In the genomic region with DNA sequence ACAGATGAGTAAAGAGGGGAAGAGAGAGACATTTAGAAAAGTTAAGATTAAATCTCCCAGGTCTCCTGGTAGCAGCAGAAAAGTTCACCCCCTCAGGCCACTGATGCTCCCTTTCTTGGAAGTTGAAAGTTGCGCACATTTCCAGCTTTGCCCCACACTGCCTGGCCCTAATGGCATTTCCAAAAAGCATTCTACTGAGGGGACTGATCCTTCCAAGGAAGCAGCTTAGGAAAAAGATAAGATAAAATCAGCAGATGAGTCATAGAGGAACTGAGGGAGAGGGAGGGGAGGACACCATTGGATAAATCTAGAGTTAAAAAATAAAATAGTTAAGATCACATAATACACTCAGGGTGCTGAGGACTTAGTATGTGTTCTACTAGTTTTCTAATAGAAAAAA, we compare ENCODE assay signal across 19 cellular contexts.
"Had no signal": no experiment of that assay in that cellular context is flagged by ENCODE, and none has a peak within 500 bp of the region (broad histone marks: within the 10 kb centered on the region; RNA-seq: fewer than 3 reads in every experiment).

No MANE protein-coding gene starts in this region.

- ATAC-seq: activated CD8-positive, alpha-beta memory T cell treated with anti-CD3 and anti-CD28 coated beads, Interleukin-2, amount 10 ng/mL, durations not matched to agents 7 days and 5 days; activated T-cell treated with anti-CD3 and anti-CD28 coated beads, Interleukin-2, amount 50 U/mL, for 4 hours; mucosa of descending colon; naive thymus-derived CD4-positive, alpha-beta T cell; stimulated activated effector memory CD8-positive, alpha-beta T cell treated with anti-CD3 and anti-CD28 coated beads, Interleukin-12 subunit alpha, Interleukin-12 subunit beta, amount 100 ng/mL, for 72 hours; T-cell had no signal

- H3K4me1 Mint-ChIP-seq: activated CD8-positive, alpha-beta memory T cell treated with anti-CD3 and anti-CD28 coated beads, Interleukin-2, amount 10 ng/mL, durations not matched to agents 7 days and 5 days; activated naive CD8-positive, alpha-beta T cell treated with anti-CD3 and anti-CD28 coated beads for 36 hours; central memory CD8-positive, alpha-beta T cell; stimulated activated effector memory CD8-positive, alpha-beta T cell treated with anti-CD3 and anti-CD28 coated beads, Interleukin-12 subunit alpha, Interleukin-12 subunit beta, amount 100 ng/mL, for 72 hours; T-cell had no signal

- H3K4me3 ChIP-seq: mucosa of descending colon, thoracic aorta had no signal

- H3K9me3 Mint-ChIP-seq: activated naive CD8-positive, alpha-beta T cell treated with anti-CD3 and anti-CD28 coated beads for 36 hours; activated T-cell treated with anti-CD3 and anti-CD28 coated beads, Interleukin-2, amount 50 U/mL, for 4 hours; brain; central memory CD8-positive, alpha-beta T cell; naive thymus-derived CD4-positive, alpha-beta T cell; stimulated activated effector memory CD8-positive, alpha-beta T cell treated with anti-CD3 and anti-CD28 coated beads, Interleukin-12 subunit alpha, Interleukin-12 subunit beta, amount 100 ng/mL, for 72 hours; T-cell had no signal

- H3K27me3 Mint-ChIP-seq: activated CD8-positive, alpha-beta memory T cell treated with anti-CD3 and anti-CD28 coated beads, Interleukin-2, amount 10 ng/mL, durations not matched to agents 7 days and 5 days; activated naive CD8-positive, alpha-beta T cell treated with anti-CD3 and anti-CD28 coated beads for 36 hours; brain; central memory CD8-positive, alpha-beta T cell; naive thymus-derived CD4-positive, alpha-beta T cell; T-cell had no signal

- H3K4me3 Mint-ChIP-seq: activated CD8-positive, alpha-beta memory T cell treated with anti-CD3 and anti-CD28 coated beads, Interleukin-2, amount 10 ng/mL, durations not matched to agents 7 days and 5 days; activated naive CD8-positive, alpha-beta T cell treated with anti-CD3 and anti-CD28 coated beads for 36 hours; activated T-cell treated with anti-CD3 and anti-CD28 coated beads, Interleukin-2, amount 50 U/mL, for 4 hours; brain; central memory CD8-positive, alpha-beta T cell; naive thymus-derived CD4-positive, alpha-beta T cell; stimulated activated effector memory CD8-positive, alpha-beta T cell treated with anti-CD3 and anti-CD28 coated beads, Interleukin-12 subunit alpha, Interleukin-12 subunit beta, amount 100 ng/mL, for 72 hours; T-cell had no signal

- H3K36me3 ChIP-seq: thoracic aorta had no signal

- DNase-seq: activated CD4-positive, alpha-beta T cell treated with anti-CD3 and anti-CD28 coated beads, Interleukin-2, amount 50 U/mL, for 48 hours; activated CD8-positive, alpha-beta memory T cell treated with anti-CD3 and anti-CD28 coated beads, Interleukin-2, amount 10 ng/mL, durations not matched to agents 7 days and 5 days; activated naive CD8-positive, alpha-beta T cell treated with anti-CD3 and anti-CD28 coated beads for 36 hours; activated T-cell treated with anti-CD3 and anti-CD28 coated beads, Interleukin-2, amount 50 U/mL, for 4 hours; cortex of kidney; effector CD8-positive, alpha-beta T cell; head of caudate nucleus; mucosa of descending colon; naive thymus-derived CD4-positive, alpha-beta T cell; posterior cingulate gyrus; retina; stimulated activated CD4-positive, alpha-beta T cell treated with anti-CD3 and anti-CD28 coated beads, Interleukin-12 subunit alpha, Interleukin-12 subunit beta, amount 100 ng/mL, for 4 hours; stimulated activated CD4-positive, alpha-beta T cell treated with anti-CD3 and anti-CD28 coated beads, Interleukin-2, amount 100 ng/mL, for 24 hours; T-cell; T1000 had no signal

- H3K27ac Mint-ChIP-seq: activated CD8-positive, alpha-beta memory T cell treated with anti-CD3 and anti-CD28 coated beads, Interleukin-2, amount 10 ng/mL, durations not matched to agents 7 days and 5 days; activated naive CD8-positive, alpha-beta T cell treated with anti-CD3 and anti-CD28 coated beads for 36 hours; brain; naive thymus-derived CD4-positive, alpha-beta T cell; stimulated activated effector memory CD8-positive, alpha-beta T cell treated with anti-CD3 and anti-CD28 coated beads, Interleukin-12 subunit alpha, Interleukin-12 subunit beta, amount 100 ng/mL, for 72 hours had no signal

- H3K27ac ChIP-seq: thoracic aorta had no signal

- H3K9me3 ChIP-seq: mucosa of descending colon, thoracic aorta had no signal

- H3K36me3 Mint-ChIP-seq: activated CD8-positive, alpha-beta memory T cell treated with anti-CD3 and anti-CD28 coated beads, Interleukin-2, amount 10 ng/mL, durations not matched to agents 7 days and 5 days; brain; stimulated activated effector memory CD8-positive, alpha-beta T cell treated with anti-CD3 and anti-CD28 coated beads, Interleukin-12 subunit alpha, Interleukin-12 subunit beta, amount 100 ng/mL, for 72 hours; T-cell had no signal
